ENCODE assay signal across 3 cellular contexts in the genomic region with DNA sequence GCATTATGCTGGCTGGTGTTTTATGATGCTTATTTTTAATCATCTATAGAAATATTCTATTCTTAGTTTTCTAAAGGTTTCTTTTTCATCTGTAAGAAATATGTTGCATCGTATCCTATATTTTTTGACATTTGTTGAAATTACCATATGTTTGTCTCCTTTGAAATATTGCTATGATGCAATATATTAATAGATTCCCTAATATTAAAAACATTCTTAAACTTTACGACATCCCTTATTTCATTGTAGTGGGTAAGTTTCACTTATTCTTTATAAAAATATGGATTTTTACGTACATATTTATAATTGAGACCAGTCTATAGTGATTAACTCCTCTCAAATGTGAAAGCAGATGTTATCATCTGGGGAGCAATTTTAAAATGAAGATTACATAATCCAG.
A peak's percentile ranks its signal among the peaks of the same experiment; 100 is the strongest.
TF ChIP-seq lines count a peak whose summit lies in the region.

No MANE protein-coding gene starts in this region.

TF ChIP-seq in HepG2, 621 proteins besides CTCF, POLR2A, EP300 and RAD21:
- no peak for TF ChIP-seq REXO4 (CRISPR knock-in tag; IDR thresholded peaks at IDR 0.05; ENCODE audit: borderline replicate concordance)
- peak; percentile 29; the same call in 1 of the 2 replicates for TF ChIP-seq CEBPB (IDR thresholded peaks at IDR 0.05; ENCODE audit: borderline replicate concordance, low read depth, low read length)
- peak; percentile 26; the same call in 1 of the 2 replicates for TF ChIP-seq ATF7 (IDR thresholded peaks at IDR 0.05)
- no peak for TF ChIP-seq ATF7 (CRISPR knock-in tag; IDR thresholded peaks at IDR 0.05)
- TF ChIP-seq, protein P1, sequence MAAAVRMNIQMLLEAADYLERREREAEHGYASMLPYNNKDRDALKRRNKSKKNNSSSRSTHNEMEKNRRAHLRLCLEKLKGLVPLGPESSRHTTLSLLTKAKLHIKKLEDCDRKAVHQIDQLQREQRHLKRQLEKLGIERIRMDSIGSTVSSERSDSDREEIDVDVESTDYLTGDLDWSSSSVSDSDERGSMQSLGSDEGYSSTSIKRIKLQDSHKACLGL (CRISPR knock-in tag; IDR thresholded peaks at IDR 0.05): no peak
- TF ChIP-seq TMF1 (CRISPR knock-in tag; IDR thresholded peaks at IDR 0.05; ENCODE audit: low read depth): no peak
- TF ChIP-seq, protein P2, sequence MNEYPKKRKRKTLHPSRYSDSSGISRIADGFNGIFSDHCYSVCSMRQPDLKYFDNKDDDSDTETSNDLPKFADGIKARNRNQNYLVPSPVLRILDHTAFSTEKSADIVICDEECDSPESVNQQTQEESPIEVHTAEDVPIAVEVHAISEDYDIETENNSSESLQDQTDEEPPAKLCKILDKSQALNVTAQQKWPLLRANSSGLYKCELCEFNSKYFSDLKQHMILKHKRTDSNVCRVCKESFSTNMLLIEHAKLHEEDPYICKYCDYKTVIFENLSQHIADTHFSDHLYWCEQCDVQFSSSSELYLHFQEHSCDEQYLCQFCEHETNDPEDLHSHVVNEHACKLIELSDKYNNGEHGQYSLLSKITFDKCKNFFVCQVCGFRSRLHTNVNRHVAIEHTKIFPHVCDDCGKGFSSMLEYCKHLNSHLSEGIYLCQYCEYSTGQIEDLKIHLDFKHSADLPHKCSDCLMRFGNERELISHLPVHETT (CRISPR knock-in tag; conservative IDR thresholded peaks at IDR 0.05): no peak
- no peak for TF ChIP-seq RFX3 (CRISPR knock-in tag; IDR thresholded peaks at IDR 0.05)
- TF ChIP-seq SNRNP70 (IDR thresholded peaks at IDR 0.05; ENCODE audit: low read depth, low read length): no peak
TF ChIP-seq in HepG2: peak in this region for 2.

TF ChIP-seq in IMR-90, 13 proteins besides CTCF, POLR2A, EP300 and RAD21:
- no peak for TF ChIP-seq MAFK (IDR thresholded peaks at IDR 0.05; ENCODE audit: low read depth, low read length)
- peak; percentile 46; the same call in 1 of the 2 replicates for TF ChIP-seq CEBPB (IDR thresholded peaks at IDR 0.05; ENCODE audit: low read depth, low read length)

TF ChIP-seq in K562, 482 proteins besides CTCF, POLR2A, EP300 and RAD21:
- TF ChIP-seq GTF2A2 (tag; IDR thresholded peaks at IDR 0.05) (no peak), RAD51 (IDR thresholded peaks at IDR 0.05; ENCODE audit: borderline replicate concordance, low read depth) (no peak), FOXK1 (CRISPR knock-in tag; IDR thresholded peaks at IDR 0.05; ENCODE audit: borderline replicate concordance) (no peak), MITF (IDR thresholded peaks at IDR 0.05) (no peak), STAG1 (CRISPR knock-in tag; IDR thresholded peaks at IDR 0.05; ENCODE audit: borderline replicate concordance) (no peak), MAZ (CRISPR knock-in tag; conservative IDR thresholded peaks at IDR 0.05 in 1 of 2, IDR thresholded peaks at IDR 0.05 in 1 of 2) (no peak), JUN (IDR thresholded peaks at IDR 0.05; ENCODE audit: borderline replicate concordance, low read depth, low read length) (no peak), JUN (CRISPR knock-in tag; IDR thresholded peaks at IDR 0.05; ENCODE audit: borderline replicate concordance) (no peak), HDAC3 (IDR thresholded peaks at IDR 0.05; ENCODE audit: borderline replicate concordance, partially characterized antibody) (no peak), CCAR2 (IDR thresholded peaks at IDR 0.05; ENCODE audit: low read depth, low read length) (no peak), ATF3 (IDR thresholded peaks at IDR 0.05) (peak; percentile 31; the same call in 1 of the 2 replicates), ATF3 (CRISPR knock-in tag; conservative IDR thresholded peaks at IDR 0.05) (no peak), NCOA2 (IDR thresholded peaks at IDR 0.05; ENCODE audit: partially characterized antibody in 2 of 2) (no peak), POLR2AphosphoS2 (IDR thresholded peaks at IDR 0.05; ENCODE audit: low read length) (no peak), PCBP2 (IDR thresholded peaks at IDR 0.05; ENCODE audit: low read depth, low read length, poor library complexity, severe bottlenecking) (no peak), ZNF274 (IDR thresholded peaks at IDR 0.05; ENCODE audit: borderline replicate concordance, low read depth, low read length) (no peak), KAT7 (CRISPR knock-in tag; IDR thresholded peaks at IDR 0.05; ENCODE audit: borderline replicate concordance) (no peak), CEBPG (CRISPR knock-in tag; IDR thresholded peaks at IDR 0.05) (no peak), CEBPG (tag; conservative IDR thresholded peaks at IDR 0.05 in 1 of 2, IDR thresholded peaks at IDR 0.05 in 1 of 2) (peak; percentile 54 to 92), CBFB (CRISPR knock-in tag; IDR thresholded peaks at IDR 0.05) (no peak), CEBPB (tag; IDR thresholded peaks at IDR 0.05) (peak; percentile 37; the same call in 1 of the 2 replicates), BRCA1 (IDR thresholded peaks at IDR 0.05) (no peak), BRCA1 (CRISPR knock-in tag; IDR thresholded peaks at IDR 0.05) (no peak), ZBED1 (IDR thresholded peaks at IDR 0.05) (no peak), RFX5 (IDR thresholded peaks at IDR 0.05; ENCODE audit: low read depth, low read length) (no peak)
- TF ChIP-seq, protein P3, sequence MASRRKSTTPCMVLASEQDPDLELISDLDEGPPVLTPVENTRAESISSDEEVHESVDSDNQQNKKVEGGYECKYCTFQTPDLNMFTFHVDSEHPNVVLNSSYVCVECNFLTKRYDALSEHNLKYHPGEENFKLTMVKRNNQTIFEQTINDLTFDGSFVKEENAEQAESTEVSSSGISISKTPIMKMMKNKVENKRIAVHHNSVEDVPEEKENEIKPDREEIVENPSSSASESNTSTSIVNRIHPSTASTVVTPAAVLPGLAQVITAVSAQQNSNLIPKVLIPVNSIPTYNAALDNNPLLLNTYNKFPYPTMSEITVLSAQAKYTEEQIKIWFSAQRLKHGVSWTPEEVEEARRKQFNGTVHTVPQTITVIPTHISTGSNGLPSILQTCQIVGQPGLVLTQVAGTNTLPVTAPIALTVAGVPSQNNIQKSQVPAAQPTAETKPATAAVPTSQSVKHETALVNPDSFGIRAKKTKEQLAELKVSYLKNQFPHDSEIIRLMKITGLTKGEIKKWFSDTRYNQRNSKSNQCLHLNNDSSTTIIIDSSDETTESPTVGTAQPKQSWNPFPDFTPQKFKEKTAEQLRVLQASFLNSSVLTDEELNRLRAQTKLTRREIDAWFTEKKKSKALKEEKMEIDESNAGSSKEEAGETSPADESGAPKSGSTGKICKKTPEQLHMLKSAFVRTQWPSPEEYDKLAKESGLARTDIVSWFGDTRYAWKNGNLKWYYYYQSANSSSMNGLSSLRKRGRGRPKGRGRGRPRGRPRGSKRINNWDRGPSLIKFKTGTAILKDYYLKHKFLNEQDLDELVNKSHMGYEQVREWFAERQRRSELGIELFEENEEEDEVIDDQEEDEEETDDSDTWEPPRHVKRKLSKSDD (conservative IDR thresholded peaks at IDR 0.05; ENCODE audit: low read length): no peak
